ENCODE assay signal across 9 cellular contexts in the genomic region with DNA sequence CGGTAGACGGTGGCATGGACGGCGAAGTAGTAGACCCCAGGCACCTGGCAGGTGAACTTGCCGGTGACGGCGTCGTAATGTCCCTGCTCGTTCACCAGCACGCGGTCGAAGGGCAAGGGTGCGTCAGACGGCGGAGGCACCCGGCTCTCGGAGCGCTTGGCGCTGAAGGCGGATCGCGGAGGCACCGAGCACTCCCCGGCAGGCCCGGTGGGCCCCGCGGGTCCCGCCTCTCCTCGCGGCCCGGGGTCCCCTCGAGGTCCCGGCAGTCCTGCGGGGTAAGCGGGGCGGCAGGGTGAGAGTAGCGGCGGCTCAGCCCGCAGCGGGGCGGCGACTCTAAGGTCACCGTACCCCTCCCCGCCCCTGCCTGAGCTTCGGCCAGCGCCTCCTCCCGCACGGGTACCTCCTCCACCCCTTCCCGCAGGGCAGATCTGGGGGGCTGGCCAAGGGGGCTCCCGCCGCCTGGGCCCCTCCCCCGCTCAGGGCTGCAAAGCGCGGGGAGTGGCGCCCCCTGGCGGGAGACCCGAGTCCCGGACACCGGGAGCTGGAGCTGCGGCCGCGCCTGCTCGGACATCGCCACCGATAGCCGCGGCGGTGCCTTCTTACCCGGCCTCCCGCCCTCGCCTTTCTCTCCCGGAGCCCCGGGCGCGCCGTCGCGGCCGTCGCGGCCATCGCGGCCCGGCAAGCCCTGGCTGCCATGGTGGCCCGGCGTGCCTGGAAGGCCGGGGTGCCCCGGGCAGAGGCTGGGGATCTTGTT. TPM values are rescaled to one million over a fixed set of nuclear protein-coding genes. Genes with fewer than 3 reads are reported as not detected.
DNase-seq lines count a peak whose midpoint lies in the region; ATAC-seq and TF ChIP-seq lines count a peak whose summit lies in the region.
"Had no signal": no experiment of that assay in that cellular context is flagged by ENCODE, and none has a peak within 500 bp of the region (broad histone marks: within the 10 kb centered on the region; RNA-seq: fewer than 3 reads in every experiment).

No MANE protein-coding gene starts in this region.

- H3K4me3 ChIP-seq in Loucy (ENCODE audit: low read length, poor library complexity, severe bottlenecking) (no peak overlapping the region), ascending aorta (peak overlapping the region; percentile 66 to 94), right atrium auricular region (peak overlapping the region; percentile 76 to 82), prostate gland (peak overlapping the region; percentile 33 to 41)

- H3K79me2 ChIP-seq in Loucy (ENCODE audit: insufficient read depth, low read length), result peaks cover 35% of the 10 kb centered on the region

- no peaks in the 10 kb centered on the region for H3F3A ChIP-seq in Loucy (ENCODE audit: low read depth)

- H3K4me1 ChIP-seq in Loucy (ENCODE audit: insufficient read depth, low read length, poor library complexity, severe bottlenecking) (peaks cover 37% of the 10 kb centered on the region), ascending aorta (peaks cover 12 to 37% of the 10 kb centered on the region in 2 donors), right atrium auricular region (peaks cover 0 to 67% of the 10 kb centered on the region in 2 donors), prostate gland (replicated peaks) (peaks cover 19% of the 10 kb centered on the region)

- 16% methylated on average over 16 of the region's 88 CpGs for WGBS in prostate gland

- H3K27ac ChIP-seq in ascending aorta, result peak overlapping the region; percentile 88 to 96
- H3K27ac ChIP-seq in right atrium auricular region, result peak overlapping the region; percentile 97 to 98
- peak overlapping the region; percentile 69 to 78 for H3K27ac ChIP-seq in prostate gland

- peaks cover 9% of the 10 kb centered on the region for H4K20me1 ChIP-seq in Loucy (ENCODE audit: insufficient read depth, low read length, poor library complexity, severe bottlenecking)

- no peak overlapping the region for H2AFZ ChIP-seq in Loucy (ENCODE audit: low read length)

- no peaks in the 10 kb centered on the region for H3K9me2 ChIP-seq in Loucy (replicated peaks; ENCODE audit: low read depth, low read length)

- H3K36me3 ChIP-seq in Loucy (ENCODE audit: insufficient read depth, low read length) (no peaks in the 10 kb centered on the region), ascending aorta (peaks cover 0 to 6% of the 10 kb centered on the region in 2 donors), right atrium auricular region (no peaks in the 10 kb centered on the region), prostate gland (no peaks in the 10 kb centered on the region)

- H3K9me3 ChIP-seq in Loucy (ENCODE audit: insufficient read depth, low read depth, low read length) (no peaks in the 10 kb centered on the region), ascending aorta (no peaks in the 10 kb centered on the region), right atrium auricular region (no peaks in the 10 kb centered on the region), prostate gland (no peaks in the 10 kb centered on the region)

- H3K27me3 ChIP-seq in Loucy (ENCODE audit: insufficient read depth, low read length, poor library complexity, severe bottlenecking) (peaks cover under 1% of the 10 kb centered on the region), ascending aorta (no peaks in the 10 kb centered on the region), right atrium auricular region (no peaks in the 10 kb centered on the region), prostate gland (replicated peaks; ENCODE audit: insufficient read depth) (no peaks in the 10 kb centered on the region)

- DNase-seq in DMS114 treated with DMSO at 0.1 percent for 48 hours (lab: John Stamatoyannopoulos, UW; ENCODE audit: unreplicated experiment) (peak; percentile 8), ascending aorta (ENCODE audit: low spot score in 2 of 2) (peak in 1 of 2 donors; percentile 83), right atrium auricular region (ENCODE audit: low spot score) (no peak), prostate gland (ENCODE audit: low spot score) (no peak), NCI-H1417 (lab: John Stamatoyannopoulos, UW) (no peak)

- no peak overlapping the region for H3K4me2 ChIP-seq in Loucy (ENCODE audit: low read depth, low read length, poor library complexity, severe bottlenecking)

- intact Hi-C loops in ascending aorta (cut with DNase I), result loop anchor here (1.0 to 5.0 kb wide), 3 partner anchors 19 to 170 kb away; a partner anchor contains a TSS
- intact Hi-C loops in prostate gland (cut with DNase I), result loop anchor here (2.0 kb wide), 1 partner anchor 133 kb away; a partner anchor contains a TSS

- TF ChIP-seq POLR2A in prostate gland (IDR thresholded peaks at IDR 0.05), result no peak

- 0 out of 2 replicates have a peak, but pooled peaks have one; percentile 13 for TF ChIP-seq CTCF in Loucy (conservative IDR thresholded peaks at IDR 0.05; ENCODE audit: low read length)
- TF ChIP-seq CTCF in ascending aorta (IDR thresholded peaks at IDR 0.05), result peak; percentile 90 to 95 (median 95)
- peak; percentile 97 to 98 for TF ChIP-seq CTCF in right atrium auricular region (IDR thresholded peaks at IDR 0.05)
- TF ChIP-seq CTCF in prostate gland (IDR thresholded peaks at IDR 0.05), result peak; percentile 80 to 95 (median 82)

- ATAC-seq in HG03045 (IDR thresholded peaks at IDR 0.05; ENCODE audit: unreplicated experiment) (no peak), GM19397 (IDR thresholded peaks at IDR 0.05; ENCODE audit: unreplicated experiment) (no peak)

- no peak overlapping the region for H3K9ac ChIP-seq in Loucy (ENCODE audit: low read depth, low read length, poor library complexity, severe bottlenecking)

RNA-seq across cellular contexts. Expression of a gene that starts 0.9 kb away (rescaled TPM):
- 95.8 TPM for total RNA-seq in ascending aorta
- total RNA-seq in right atrium auricular region, result 10 to 100 TPM; 41.4 to 47.4 TPM
- total RNA-seq in prostate gland, result 10 to 100 TPM; 15.3 to 20.2 TPM
- total RNA-seq: T-helper 2 cell treated with Interferon-gamma antibody and Interleukin-4, amounts not matched to agents 100 ng/mL and 5 ng/mL, for 36 hours had no signal

RNA-seq across cellular contexts. Expression of a gene that starts 5.4 kb away (rescaled TPM):
- total RNA-seq in ascending aorta (16.8 TPM), right atrium auricular region (10 to 100 TPM in 1 of 2 donors, 1 to 10 TPM in 1; 8.2 to 10.3 TPM), prostate gland (10 to 100 TPM; 17.6 to 34.2 TPM)

RNA-seq across cellular contexts. Expression of a gene that starts 6.7 kb away (rescaled TPM):
- total RNA-seq in ascending aorta (not detected), right atrium auricular region (not detected), prostate gland (not detected)
- total RNA-seq: T-helper 2 cell treated with Interferon-gamma antibody and Interleukin-4, amounts not matched to agents 100 ng/mL and 5 ng/mL, for 36 hours had no signal

RNA-seq across cellular contexts. Expression of a gene that starts 22.8 kb away (rescaled TPM):
- 2,975 TPM for total RNA-seq in ascending aorta
- 100 to 1,000 TPM; 356 to 509 TPM for total RNA-seq in right atrium auricular region
- total RNA-seq in prostate gland, result 100 to 1,000 TPM; 156 to 292 TPM

RNA-seq across cellular contexts. Expression of a gene that starts 41.7 kb away (rescaled TPM):
- total RNA-seq in ascending aorta (not detected), right atrium auricular region (10 to 100 TPM; 38.9 to 58.7 TPM), prostate gland (10 to 100 TPM in 1 of 2 donors, 1 to 10 TPM in 1; 2.3 to 10.8 TPM)

Comparison
In these comparisons a context has a peak if more than half of its experiments do, and no peak if none do; other contexts are left out.
1. CTCF ChIP-seq: peak in every context shown above with its lines; median percentile 98 in right atrium auricular region; 95 in ascending aorta; 82 in prostate gland; 13 in Loucy.